Comparison of ENCODE assay signal across 9 cellular contexts in genomic region chr17:69159418-69159817, GRCh38. TPM values are rescaled to one million over a fixed set of nuclear protein-coding genes. Genes with fewer than 3 reads are reported as not detected.
"Had no signal": no experiment of that assay in that cellular context is flagged by ENCODE, and none has a peak within 500 bp of the region (broad histone marks: within the 10 kb centered on the region; RNA-seq: fewer than 3 reads in every experiment).

No MANE protein-coding gene starts in this region.

- H3K4me2 ChIP-seq: KMS-11 had no signal

- H3K9me3 Mint-ChIP-seq: IgD-negative memory B cell had no signal

- H3K27ac Mint-ChIP-seq: IgD-negative memory B cell had no signal

- H3K27me3 Mint-ChIP-seq: IgD-negative memory B cell had no signal

- DNase-seq: IMR-90, KBM-7, KG1 had no signal

- H3K4me3 Mint-ChIP-seq: IgD-negative memory B cell had no signal

- H3K36me3 Mint-ChIP-seq: IgD-negative memory B cell had no signal

- H3K27ac ChIP-seq: HL-60, KMS-11 had no signal

- H3K4me1 Mint-ChIP-seq: IgD-negative memory B cell had no signal

- FAIRE-seq: HTR-8/SVneo had no signal

- H3K9ac ChIP-seq: KMS-11 had no signal

RNA-seq across cellular contexts. Expression of gene ABCA6, which starts 17.7 kb away (rescaled TPM):
- total RNA-seq: HT-29, HT1080 had no signal
- polyA plus RNA-seq: IMR-90 had no signal
